Comparison of ENCODE assay signal across 18 cellular contexts in genomic region chr11:69568809-69569097, GRCh38.
"Had no signal": no experiment of that assay in that cellular context is flagged by ENCODE, and none has a peak within 500 bp of the region (broad histone marks: within the 10 kb centered on the region; RNA-seq: fewer than 3 reads in every experiment).

No MANE protein-coding gene starts in this region.

- FAIRE-seq: RCC 7860 had no signal

- DNase-seq: Karpas-422, KG1, MM.1S, NCI-H1092 treated with DMSO at 0.1 percent for 48 hours, NCI-H1436, NCI-H187, NCI-H2029, NCI-H2081 treated with DMSO at 0.1 percent for 48 hours, NCI-H2171, NCI-H226, NCI-H446, NCI-H510A, NCI-H524 treated with DMSO at 0.1 percent for 48 hours, NCI-H69, NCI-H774, Right ventricle myocardium superior, RPMI8226 had no signal
